In the genomic region with DNA sequence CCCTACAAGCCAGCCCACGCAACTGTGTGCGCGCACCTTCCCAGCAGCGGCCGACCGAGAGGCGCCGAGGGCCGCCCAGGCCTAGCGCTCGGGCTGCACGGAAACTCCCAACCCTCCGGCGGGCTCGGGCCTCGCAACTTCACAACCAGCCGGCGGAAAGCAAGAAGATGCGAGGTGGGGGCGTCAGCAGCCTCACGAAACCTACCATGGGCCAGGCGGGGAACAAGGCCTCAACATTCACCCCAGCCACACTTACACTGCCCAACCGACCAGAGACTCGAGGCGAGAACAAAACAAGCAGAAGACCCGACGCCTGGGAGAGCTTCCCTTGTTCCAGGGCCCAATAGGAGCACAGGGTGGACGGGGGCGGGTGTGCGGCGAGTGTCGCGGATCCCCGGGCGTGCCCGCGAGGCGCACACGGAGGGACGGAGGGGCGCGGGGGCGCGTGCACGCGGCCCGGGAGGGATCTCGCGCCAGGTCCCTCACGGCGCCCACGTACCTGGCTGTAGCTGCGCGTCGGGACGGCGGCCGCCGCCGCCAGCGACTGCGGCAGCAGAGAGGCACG, we compare ENCODE assay signal across 8 cellular contexts. TPM values are rescaled to one million over a fixed set of nuclear protein-coding genes. Genes with fewer than 3 reads are reported as not detected.
DNase-seq lines count a peak whose midpoint lies in the region; ATAC-seq and TF ChIP-seq lines count a peak whose summit lies in the region.

No MANE protein-coding gene starts in this region.

- DNase-seq in DMS 273 (lab: John Stamatoyannopoulos, UW; ENCODE audit: unreplicated experiment) (peak; percentile 77), DMS 273 treated with DMSO at 0.1 percent for 48 hours (lab: John Stamatoyannopoulos, UW) (no peak), NCI-H1417 (lab: John Stamatoyannopoulos, UW) (peak; percentile 72 to 91 (median 85)), breast epithelium (ENCODE audit: low spot score in 2 of 2) (peak; percentile 45 to 56), inferior parietal cortex (ENCODE audit: extremely low spot score) (peak; percentile 39), spleen (peak; percentile 93)

- TF ChIP-seq CTCF in WI38 (IDR thresholded peaks at IDR 0.05; ENCODE audit: low read depth, low read length): no peak
- no peak for TF ChIP-seq CTCF in breast epithelium (IDR thresholded peaks at IDR 0.05)
- peak in 1 of 11 experiments; percentile 10 for TF ChIP-seq CTCF in spleen (IDR thresholded peaks at IDR 0.05 in 8 of 11, conservative IDR thresholded peaks at IDR 0.05 in 3 of 11)

- H3K4me3 ChIP-seq in WI38 (ENCODE audit: low read depth, low read length) (peak overlapping the region; percentile 95), breast epithelium (peak overlapping the region; percentile 87 to 98 (median 93)), spleen (peak overlapping the region; percentile 51 to 99 (median 84))

- H3K27me3 ChIP-seq in breast epithelium (no peaks in the 10 kb centered on the region), spleen (replicated peaks in 1 of 7) (no peaks in the 10 kb centered on the region)

- H3K9me3 ChIP-seq in breast epithelium (no peaks in the 10 kb centered on the region), spleen (no peaks in the 10 kb centered on the region)

- H3K27ac ChIP-seq in breast epithelium (peak overlapping the region; percentile 91 to 98), spleen (peak overlapping the region; percentile 80 to 97 (median 94))

- peak; percentile 41 for ATAC-seq in HG02763 (IDR thresholded peaks at IDR 0.05; ENCODE audit: unreplicated experiment)

- WGBS in spleen, 5 donors: 0 to 1% (median 1%) methylated on average over 18 to 63 of the region's 63 CpGs

- TF ChIP-seq POLR2A in breast epithelium (IDR thresholded peaks at IDR 0.05) (no peak), spleen (IDR thresholded peaks at IDR 0.05) (no peak)

- intact Hi-C loops in breast epithelium (cut with DNase I; ENCODE audit: low total_unique reads) (loop anchor here (1.0 kb wide), 1 partner anchor 49 kb away; no protein-coding TSS in a partner anchor), spleen (cut with DNase I; ENCODE audit: low total_unique reads) (loop anchor here (10.0 kb wide), 1 partner anchor 134 kb away; no protein-coding TSS in a partner anchor)

- no peaks in the 10 kb centered on the region for H3K36me3 ChIP-seq in breast epithelium
- peaks cover 0 to 20% (median 14%) of the 10 kb centered on the region in 6 donors for H3K36me3 ChIP-seq in spleen

- no peaks in the 10 kb centered on the region for H3K4me1 ChIP-seq in breast epithelium
- peaks cover 14 to 47% (median 32%) of the 10 kb centered on the region in 6 donors for H3K4me1 ChIP-seq in spleen

RNA-seq across cellular contexts. Expression of gene GRSF1, which starts 0.6 kb away (rescaled TPM):
- total RNA-seq in breast epithelium (10 to 100 TPM; 37.0 to 56.8 (median 55.0) TPM), spleen (10 to 100 TPM; 38.5 to 48.2 (median 40.2) TPM)
- 10 to 100 TPM; 31.1 to 37.6 (median 32.1) TPM for polyA plus RNA-seq in spleen
